ENCODE assay signal across 15 cellular contexts in genomic region chr5:176768174-176768970, GRCh38. TPM values are rescaled to one million over a fixed set of nuclear protein-coding genes. Genes with fewer than 3 reads are reported as not detected.
DNase-seq lines count a peak whose midpoint lies in the region; ATAC-seq and TF ChIP-seq lines count a peak whose summit lies in the region.
"Had no signal": no experiment of that assay in that cellular context is flagged by ENCODE, and none has a peak within 500 bp of the region (broad histone marks: within the 10 kb centered on the region; RNA-seq: fewer than 3 reads in every experiment).

No MANE protein-coding gene starts in this region.

- no peaks in the 10 kb centered on the region for H3K4me1 Mint-ChIP-seq in endodermal cell

- peak; percentile 61 for DNase-seq in BE2C
- DNase-seq in GM13976 (ENCODE audit: low spot score), result peak; percentile 6
- peak; percentile 29 for DNase-seq in endodermal cell
- peak; percentile 27 for DNase-seq in spleen
- no peak for DNase-seq in NCI-H774 (lab: John Stamatoyannopoulos, UW)
- no peak for DNase-seq in NCI-H187 treated with DMSO at 0.1 percent for 48 hours (lab: John Stamatoyannopoulos, UW)
- DNase-seq: DMS 273 treated with DMSO at 0.1 percent for 48 hours, MM.1S, NCI-H1930, NCI-H2171, NCI-H446 treated with DMSO at 0.1 percent for 48 hours had no signal

- WGBS in endodermal cell (ENCODE audit: insufficient coverage in 1 of 2, insufficient read length in 1 of 2), 2 experiments, result 88 to 93% methylated on average over 10 of the region's 10 CpGs
- 68 to 75% (median 69%) methylated on average over 10 of the region's 10 CpGs for WGBS in spleen, 5 donors

- H3K36me3 ChIP-seq in BE2C (no peaks in the 10 kb centered on the region), endodermal cell (ENCODE audit: control insufficient read depth, insufficient read depth, low read length) (no peaks in the 10 kb centered on the region), spleen (no peaks in the 10 kb centered on the region)
- H3K36me3 ChIP-seq: BLaER1 had no signal

- H3K27ac Mint-ChIP-seq in endodermal cell, result no peak overlapping the region

- intact Hi-C loops in spleen (cut with DNase I; ENCODE audit: low total_unique reads), result no loop called here

- no peak overlapping the region for H3K9ac ChIP-seq in endodermal cell (ENCODE audit: extremely low read depth, low read length, poor library complexity, severe bottlenecking)
- H3K9ac ChIP-seq: BLaER1 had no signal

- H3K9me3 ChIP-seq in BE2C (no peaks in the 10 kb centered on the region), endodermal cell (ENCODE audit: control insufficient read depth, low read length) (peaks cover 14% of the 10 kb centered on the region), spleen (peaks cover 0 to 31% (median 24%) of the 10 kb centered on the region in 8 donors)

- TF ChIP-seq CTCF in BE2C (IDR thresholded peaks at IDR 0.05; ENCODE audit: low read depth, low read length) (no peak), GM13976 (IDR thresholded peaks at IDR 0.05; ENCODE audit: borderline replicate concordance, control extremely low read depth, extremely low read depth, insufficient read depth, missing control alignments) (no peak), endodermal cell (conservative IDR thresholded peaks at IDR 0.05) (no peak), spleen (IDR thresholded peaks at IDR 0.05 in 8 of 11, conservative IDR thresholded peaks at IDR 0.05 in 3 of 11) (no peak)

- no peak for ATAC-seq in HG03342 (IDR thresholded peaks at IDR 0.05; ENCODE audit: unreplicated experiment)

- in situ Hi-C loops in GM13976 (cut with MboI; ENCODE audit: low sequenced_read_pairs, unreplicated experiment), result no loop called here

- no peak for TF ChIP-seq POLR2A in spleen (IDR thresholded peaks at IDR 0.05)

- H3K4me3 Mint-ChIP-seq in endodermal cell, result no peak overlapping the region

- H3K27me3 ChIP-seq in BE2C (no peaks in the 10 kb centered on the region), endodermal cell (ENCODE audit: control insufficient read depth, insufficient read depth, low read length, poor library complexity, severe bottlenecking) (no peaks in the 10 kb centered on the region), spleen (replicated peaks in 1 of 7) (peaks cover 0 to 56% (median 11%) of the 10 kb centered on the region in 7 donors)
- H3K27me3 ChIP-seq: BLaER1 had no signal

- H3K4me3 ChIP-seq in BE2C (ENCODE audit: low read depth, low read length) (no peak overlapping the region), endodermal cell (ENCODE audit: low read length) (no peak overlapping the region), spleen (no peak overlapping the region)
- H3K4me3 ChIP-seq: BLaER1 had no signal

- H3K9me3 Mint-ChIP-seq in endodermal cell, result no peaks in the 10 kb centered on the region

- no peaks in the 10 kb centered on the region for H3K36me3 Mint-ChIP-seq in endodermal cell (ENCODE audit: low read depth)

- H3K4me1 ChIP-seq in BE2C (peaks cover 9% of the 10 kb centered on the region), endodermal cell (ENCODE audit: control insufficient read depth, insufficient read depth, low read length) (no peaks in the 10 kb centered on the region), spleen (no peaks in the 10 kb centered on the region)
- H3K4me1 ChIP-seq: BLaER1 had no signal

- H3K27ac ChIP-seq in endodermal cell (ENCODE audit: low read depth, low read length) (no peak overlapping the region), spleen (no peak overlapping the region)
- H3K27ac ChIP-seq: BLaER1 had no signal

- H3K27me3 Mint-ChIP-seq in endodermal cell (ENCODE audit: insufficient read depth), result peaks cover 8% of the 10 kb centered on the region

RNA-seq across cellular contexts. Expression of gene UNC5A, which starts 42.0 kb away (rescaled TPM):
- polyA plus RNA-seq in BE2C (2012; ENCODE audit: insufficient read depth, insufficient read length, low read depth), result 44.8 TPM
- total RNA-seq in endodermal cell (1 to 10 TPM in 1 of 2 donors, under 1 TPM in 1; 0.89 to 1.4 TPM), spleen (not detected)
- 3.4 TPM for polyA plus RNA-seq in endodermal cell (2013, experiment 1 of 2)
- polyA plus RNA-seq in endodermal cell (2013, experiment 2 of 2), result 3.0 TPM
- under 1 TPM in 2 of 3 donors, not detected in 1; 0.03 to 0.06 TPM for polyA plus RNA-seq in spleen
- total RNA-seq: RPMI7951 had no signal
- polyA plus RNA-seq: AG04450 had no signal

Comparison
In these comparisons a context has a peak if more than half of its experiments do, and no peak if none do; other contexts are left out.
1. DNase-seq: peak in BE2C (single experiment), GM13976 (single experiment), endodermal cell (single experiment) and spleen (single experiment); none in NCI-H774 (single experiment) and NCI-H187 treated with DMSO at 0.1 percent for 48 hours (single experiment).